1 cellular context compared by ENCODE assay signal in genomic region chr1:16784955-16785354, GRCh38. TPM values are rescaled to one million over a fixed set of nuclear protein-coding genes. Genes with fewer than 3 reads are reported as not detected.
"Had no signal": no experiment of that assay in that cellular context is flagged by ENCODE, and none has a peak within 500 bp of the region (broad histone marks: within the 10 kb centered on the region; RNA-seq: fewer than 3 reads in every experiment).

No MANE protein-coding gene starts in this region.

RNA-seq across cellular contexts. Expression of gene RNU1-4, which starts 44.6 kb away (rescaled TPM):
- total RNA-seq: G401 had no signal
